Comparison of ENCODE assay signal across 8 cellular contexts in genomic region chr6:100479180-100480035, GRCh38. TPM values are rescaled to one million over a fixed set of nuclear protein-coding genes. Genes with fewer than 3 reads are reported as not detected.
DNase-seq lines count a peak whose midpoint lies in the region; ATAC-seq and TF ChIP-seq lines count a peak whose summit lies in the region.

No MANE protein-coding gene starts in this region.

- no peak overlapping the region for H3K4me3 Mint-ChIP-seq in stimulated activated effector memory CD8-positive, alpha-beta T cell treated with anti-CD3 and anti-CD28 coated beads, Interleukin-12 subunit alpha, Interleukin-12 subunit beta, amount 100 ng/mL, for 72 hours

- H3K27ac Mint-ChIP-seq in stimulated activated effector memory CD8-positive, alpha-beta T cell treated with anti-CD3 and anti-CD28 coated beads, Interleukin-12 subunit alpha, Interleukin-12 subunit beta, amount 100 ng/mL, for 72 hours, result no peak overlapping the region

- no peaks in the 10 kb centered on the region for H3K4me1 Mint-ChIP-seq in stimulated activated effector memory CD8-positive, alpha-beta T cell treated with anti-CD3 and anti-CD28 coated beads, Interleukin-12 subunit alpha, Interleukin-12 subunit beta, amount 100 ng/mL, for 72 hours

- no peak for TF ChIP-seq POLR2A in body of pancreas (IDR thresholded peaks at IDR 0.05)

- no peak overlapping the region for H3K4me3 ChIP-seq in AG04449 (ENCODE audit: low read depth, low read length)
- H3K4me3 ChIP-seq in body of pancreas, result no peak overlapping the region
- H3K4me3 ChIP-seq in lower lobe of right lung, result no peak overlapping the region

- in situ Hi-C loops in GM13976 (cut with MboI; ENCODE audit: low sequenced_read_pairs, unreplicated experiment), result loop anchor here (10.0 kb wide), 1 partner anchor 365 kb away; no protein-coding TSS in a partner anchor

- no peaks in the 10 kb centered on the region for H3K9me3 Mint-ChIP-seq in stimulated activated effector memory CD8-positive, alpha-beta T cell treated with anti-CD3 and anti-CD28 coated beads, Interleukin-12 subunit alpha, Interleukin-12 subunit beta, amount 100 ng/mL, for 72 hours

- intact Hi-C loops in body of pancreas (cut with DNase I) (loop anchor here (5.0 kb wide), 1 partner anchor 362 kb away; no protein-coding TSS in a partner anchor), lower lobe of right lung (cut with DNase I) (loop anchor here (2.0 kb wide), 1 partner anchor 363 kb away; no protein-coding TSS in a partner anchor)

- H3K27ac ChIP-seq in body of pancreas (no peak overlapping the region), lower lobe of right lung (no peak overlapping the region)

- CTCF ChIA-PET in AG04449 (lab: Yijun Ruan, JAX), result interaction anchor here (0.6 to 11.4 kb wide), 29 partner anchors 8 to 611 kb away, joined by 3 to 180 read pairs (median 5); partner anchors contain the start of gene SIM1

- TF ChIP-seq CTCF in AG04449 (IDR thresholded peaks at IDR 0.05; ENCODE audit: insufficient read depth, low read length, missing control alignments) (peak; percentile 36), GM13976 (IDR thresholded peaks at IDR 0.05; ENCODE audit: borderline replicate concordance, control extremely low read depth, extremely low read depth, insufficient read depth, missing control alignments) (peak; percentile 42), body of pancreas (IDR thresholded peaks at IDR 0.05) (peak; percentile 48 to 85 (median 77)), lower lobe of right lung (IDR thresholded peaks at IDR 0.05) (peak; percentile 60)

- H3K4me1 ChIP-seq in body of pancreas (peaks cover 6% of the 10 kb centered on the region), lower lobe of right lung (no peaks in the 10 kb centered on the region)

- H3K9me3 ChIP-seq in body of pancreas (no peaks in the 10 kb centered on the region), lower lobe of right lung (no peaks in the 10 kb centered on the region)

- 56 to 62% methylated on average over 3 of the region's 3 CpGs for WGBS in body of pancreas, 2 donors

- POLR2A ChIA-PET in AG04449 (lab: Yijun Ruan, JAX), result no interaction called here

- H3K36me3 ChIP-seq in body of pancreas (replicated peaks in 1 of 2; ENCODE audit: insufficient read depth in 1 of 2, low read depth in 2 of 2) (no peaks in the 10 kb centered on the region), lower lobe of right lung (no peaks in the 10 kb centered on the region)

- no peaks in the 10 kb centered on the region for H3K36me3 Mint-ChIP-seq in stimulated activated effector memory CD8-positive, alpha-beta T cell treated with anti-CD3 and anti-CD28 coated beads, Interleukin-12 subunit alpha, Interleukin-12 subunit beta, amount 100 ng/mL, for 72 hours

- DNase-seq in AG04449 (ENCODE audit: low read depth, low spot score), result no peak
- peak; percentile 23 for DNase-seq in GM13976 (ENCODE audit: low spot score)
- DNase-seq in NCI-H1694 treated with DMSO at 0.1 percent for 48 hours (lab: John Stamatoyannopoulos, UW), result peak; percentile 13
- no peak for DNase-seq in body of pancreas
- DNase-seq in lower lobe of right lung, result no peak
- no peak for DNase-seq in activated CD8-positive, alpha-beta memory T cell treated with anti-CD3 and anti-CD28 coated beads, Interleukin-2, amount 50 U/mL, for 48 hours
- DNase-seq in stimulated activated effector memory CD8-positive, alpha-beta T cell treated with anti-CD3 and anti-CD28 coated beads, Interleukin-12 subunit alpha, Interleukin-12 subunit beta, amount 100 ng/mL, for 72 hours (ENCODE audit: low spot score in 2 of 2), result no peak

- ATAC-seq in HG02678 (IDR thresholded peaks at IDR 0.05; ENCODE audit: unreplicated experiment) (peak; percentile 49), body of pancreas (peak; percentile 64), lower lobe of right lung (peak in 1 of 2 donors; percentile 62)
- ATAC-seq in stimulated activated effector memory CD8-positive, alpha-beta T cell treated with anti-CD3 and anti-CD28 coated beads, Interleukin-12 subunit alpha, Interleukin-12 subunit beta, amount 100 ng/mL, for 72 hours, result no peak

- H3K27me3 ChIP-seq in body of pancreas (no peaks in the 10 kb centered on the region), lower lobe of right lung (ENCODE audit: low read depth) (peaks cover 10% of the 10 kb centered on the region)

RNA-seq across cellular contexts. Expression of gene SIM1, which starts 14.7 kb away (rescaled TPM):
- total RNA-seq in body of pancreas (1 to 10 TPM; 3.6 to 6.9 TPM), lower lobe of right lung (not detected)

Comparison
In these comparisons a context has a peak if more than half of its experiments do, and no peak if none do; other contexts are left out.
1. DNase-seq: peak in GM13976 (single experiment) and NCI-H1694 treated with DMSO at 0.1 percent for 48 hours (single experiment); none in AG04449 (single experiment), body of pancreas (0 of 4), lower lobe of right lung (single experiment), activated CD8-positive, alpha-beta memory T cell treated with anti-CD3 and anti-CD28 coated beads, Interleukin-2, amount 50 U/mL, for 48 hours (single experiment) and stimulated activated effector memory CD8-positive, alpha-beta T cell treated with anti-CD3 and anti-CD28 coated beads, Interleukin-12 subunit alpha, Interleukin-12 subunit beta, amount 100 ng/mL, for 72 hours (0 of 2).
2. Peak in every context shown above with its lines, with median percentiles within 50 percentile points of each other: CTCF ChIP-seq.